Comparison of ENCODE assay signal across 1 cellular context in the genomic region with DNA sequence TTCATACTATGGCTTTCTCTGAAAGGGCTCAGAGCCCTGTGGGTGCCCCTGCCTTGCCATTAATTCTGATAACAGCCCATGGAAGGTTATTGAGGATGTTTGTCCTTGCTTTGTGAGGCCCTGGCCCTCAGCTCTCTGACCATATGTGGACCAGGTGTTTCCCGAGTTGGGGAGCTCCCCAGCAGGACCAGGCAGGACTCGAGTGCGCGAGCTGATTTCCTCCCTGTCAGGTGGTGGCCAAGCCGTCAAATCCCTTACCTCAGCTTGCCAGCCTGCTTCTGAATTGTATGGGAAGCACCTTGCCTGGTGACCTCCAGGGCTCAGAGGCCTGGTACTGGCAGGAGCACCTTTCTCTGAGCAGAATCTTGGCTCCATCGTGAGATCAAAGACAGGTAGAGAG.
TF ChIP-seq lines count a peak whose summit lies in the region.

No MANE protein-coding gene starts in this region.

TF ChIP-seq in HepG2, 621 proteins besides CTCF, POLR2A, EP300 and RAD21:
- TF ChIP-seq, protein P1, sequence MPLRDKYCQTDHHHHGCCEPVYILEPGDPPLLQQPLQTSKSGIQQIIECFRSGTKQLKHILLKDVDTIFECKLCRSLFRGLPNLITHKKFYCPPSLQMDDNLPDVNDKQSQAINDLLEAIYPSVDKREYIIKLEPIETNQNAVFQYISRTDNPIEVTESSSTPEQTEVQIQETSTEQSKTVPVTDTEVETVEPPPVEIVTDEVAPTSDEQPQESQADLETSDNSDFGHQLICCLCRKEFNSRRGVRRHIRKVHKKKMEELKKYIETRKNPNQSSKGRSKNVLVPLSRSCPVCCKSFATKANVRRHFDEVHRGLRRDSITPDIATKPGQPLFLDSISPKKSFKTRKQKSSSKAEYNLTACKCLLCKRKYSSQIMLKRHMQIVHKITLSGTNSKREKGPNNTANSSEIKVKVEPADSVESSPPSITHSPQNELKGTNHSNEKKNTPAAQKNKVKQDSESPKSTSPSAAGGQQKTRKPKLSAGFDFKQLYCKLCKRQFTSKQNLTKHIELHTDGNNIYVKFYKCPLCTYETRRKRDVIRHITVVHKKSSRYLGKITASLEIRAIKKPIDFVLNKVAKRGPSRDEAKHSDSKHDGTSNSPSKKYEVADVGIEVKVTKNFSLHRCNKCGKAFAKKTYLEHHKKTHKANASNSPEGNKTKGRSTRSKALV (CRISPR knock-in tag; IDR thresholded peaks at IDR 0.05), result no peak
- TF ChIP-seq ZNF180 (CRISPR knock-in tag; IDR thresholded peaks at IDR 0.05; ENCODE audit: borderline replicate concordance, low read depth) (no peak), ZNF552 (CRISPR knock-in tag; IDR thresholded peaks at IDR 0.05; ENCODE audit: borderline replicate concordance) (no peak), ZNF331 (CRISPR knock-in tag; IDR thresholded peaks at IDR 0.05) (no peak), MTF1 (CRISPR knock-in tag; IDR thresholded peaks at IDR 0.05) (no peak), ZNF383 (CRISPR knock-in tag; IDR thresholded peaks at IDR 0.05; ENCODE audit: borderline replicate concordance) (no peak), ATAD3A (CRISPR knock-in tag; IDR thresholded peaks at IDR 0.05) (no peak), ZNF678 (CRISPR knock-in tag; IDR thresholded peaks at IDR 0.05) (no peak), FOXM1 (CRISPR knock-in tag; IDR thresholded peaks at IDR 0.05) (no peak), KDM1A (CRISPR knock-in tag; IDR thresholded peaks at IDR 0.05) (no peak), ZNF367 (CRISPR knock-in tag; IDR thresholded peaks at IDR 0.05; ENCODE audit: borderline replicate concordance) (no peak), FOXA3 (CRISPR knock-in tag; IDR thresholded peaks at IDR 0.05) (no peak)
- TF ChIP-seq, protein P2, sequence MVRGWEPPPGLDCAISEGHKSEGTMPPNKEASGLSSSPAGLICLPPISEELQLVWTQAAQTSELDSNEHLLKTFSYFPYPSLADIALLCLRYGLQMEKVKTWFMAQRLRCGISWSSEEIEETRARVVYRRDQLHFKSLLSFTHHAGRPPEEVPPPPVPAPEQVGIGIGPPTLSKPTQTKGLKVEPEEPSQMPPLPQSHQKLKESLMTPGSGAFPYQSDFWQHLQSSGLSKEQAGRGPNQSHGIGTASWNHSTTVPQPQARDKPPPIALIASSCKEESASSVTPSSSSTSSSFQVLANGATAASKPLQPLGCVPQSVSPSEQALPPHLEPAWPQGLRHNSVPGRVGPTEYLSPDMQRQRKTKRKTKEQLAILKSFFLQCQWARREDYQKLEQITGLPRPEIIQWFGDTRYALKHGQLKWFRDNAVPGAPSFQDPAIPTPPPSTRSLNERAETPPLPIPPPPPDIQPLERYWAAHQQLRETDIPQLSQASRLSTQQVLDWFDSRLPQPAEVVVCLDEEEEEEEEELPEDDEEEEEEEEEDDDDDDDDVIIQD (CRISPR knock-in tag; IDR thresholded peaks at IDR 0.05; ENCODE audit: low read depth), result no peak
